Comparison of ENCODE assay signal across 22 cellular contexts in the genomic region with DNA sequence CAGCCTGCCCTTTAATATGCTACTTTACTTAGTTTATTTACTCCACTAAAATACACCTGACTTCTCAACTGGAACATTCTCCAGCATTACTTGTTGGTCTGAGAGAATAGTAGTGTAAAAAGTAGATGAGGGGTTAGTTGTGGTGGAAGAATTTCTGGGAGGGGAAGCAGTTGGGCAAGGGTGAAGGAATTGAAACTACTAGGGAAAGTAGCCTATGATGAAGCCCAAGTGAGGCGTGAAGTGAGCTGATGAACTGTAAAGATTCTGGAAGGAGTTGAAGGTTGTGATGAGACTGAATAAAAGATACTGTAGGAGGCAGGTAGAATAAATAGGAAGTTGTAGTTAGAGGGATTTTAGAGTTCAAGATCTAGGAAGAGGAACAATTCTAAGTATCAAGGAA.
DNase-seq lines count a peak whose midpoint lies in the region; ATAC-seq, FAIRE-seq and TF ChIP-seq lines count a peak whose summit lies in the region.
"Had no signal": no experiment of that assay in that cellular context is flagged by ENCODE, and none has a peak within 500 bp of the region (broad histone marks: within the 10 kb centered on the region; RNA-seq: fewer than 3 reads in every experiment).

No MANE protein-coding gene starts in this region.

- peaks cover 5 to 16% (median 13%) of the 10 kb centered on the region in 4 donors for H3K4me1 Mint-ChIP-seq in CD4-positive, CD25-positive, alpha-beta regulatory T cell
- peaks cover 4% of the 10 kb centered on the region for H3K4me1 Mint-ChIP-seq in activated T-helper 17 cell treated with anti-CD3 and anti-CD28 coated beads, Interleukin-2, amount 50 U/mL, for 72 hours
- H3K4me1 Mint-ChIP-seq in natural killer cell (peaks cover 33 to 34% of the 10 kb centered on the region in 2 donors), CD14-positive monocyte (peaks cover 16% of the 10 kb centered on the region), Caco-2 (ENCODE audit: low read depth, unreplicated experiment) (peaks cover 17% of the 10 kb centered on the region)

- no peak for TF ChIP-seq CTCF in natural killer cell (IDR thresholded peaks at IDR 0.05)
- TF ChIP-seq CTCF in CD14-positive monocyte (IDR thresholded peaks at IDR 0.05), result no peak
- no peak for TF ChIP-seq CTCF in Caco-2 (IDR thresholded peaks at IDR 0.05; ENCODE audit: insufficient read depth in 1 of 2, low read depth in 1 of 2, low read length in 1 of 2, severe bottlenecking in 1 of 2, unreplicated experiment in 1 of 2)

- H3K4me3 ChIP-seq in CD4-positive, CD25-positive, alpha-beta regulatory T cell (ENCODE audit: low read depth, low read length), result no peak overlapping the region
- no peak overlapping the region for H3K4me3 ChIP-seq in Caco-2 (ENCODE audit: low read depth, low read length)
- H3K4me3 ChIP-seq: thoracic aorta had no signal

- H3K4me1 ChIP-seq in CD4-positive, CD25-positive, alpha-beta regulatory T cell (ENCODE audit: control insufficient read depth, insufficient read depth, low read length, poor library complexity, severe bottlenecking), result no peaks in the 10 kb centered on the region
- peaks cover 8% of the 10 kb centered on the region for H3K4me1 ChIP-seq in Caco-2

- BruUV-seq in Caco-2 (replicated peaks; lab: Mats Ljungman, UMichigan), result no TSS peak

- no peaks in the 10 kb centered on the region for H3K27me3 Mint-ChIP-seq in CD4-positive, CD25-positive, alpha-beta regulatory T cell
- no peaks in the 10 kb centered on the region for H3K27me3 Mint-ChIP-seq in activated T-helper 17 cell treated with anti-CD3 and anti-CD28 coated beads, Interleukin-2, amount 50 U/mL, for 72 hours
- H3K27me3 Mint-ChIP-seq in natural killer cell (ENCODE audit: low read depth in 2 of 2) (no peaks in the 10 kb centered on the region), CD14-positive monocyte (ENCODE audit: low read depth in 3 of 3) (peaks cover 0 to 2% (median 0%) of the 10 kb centered on the region in 3 donors), Caco-2 (ENCODE audit: insufficient read depth, unreplicated experiment) (no peaks in the 10 kb centered on the region)

- H3K4me3 Mint-ChIP-seq in CD4-positive, CD25-positive, alpha-beta regulatory T cell, result no peak overlapping the region
- H3K4me3 Mint-ChIP-seq in activated T-helper 17 cell treated with anti-CD3 and anti-CD28 coated beads, Interleukin-2, amount 50 U/mL, for 72 hours, result no peak overlapping the region
- no peak overlapping the region for H3K4me3 Mint-ChIP-seq in natural killer cell
- H3K4me3 Mint-ChIP-seq in CD14-positive monocyte, result no peak overlapping the region
- H3K4me3 Mint-ChIP-seq in Caco-2 (ENCODE audit: unreplicated experiment), result no peak overlapping the region
- H3K4me3 Mint-ChIP-seq: T-helper 1 cell treated with Interleukin-12 subunit alpha and Interleukin-12 subunit beta and Interleukin-4 antibody, amounts not matched to agents 30 μg/mL and 1 μg/mL, for 36 hours had no signal

- peaks cover 24% of the 10 kb centered on the region for H3K36me3 Mint-ChIP-seq in CD4-positive, CD25-positive, alpha-beta regulatory T cell
- H3K36me3 Mint-ChIP-seq in activated T-helper 17 cell treated with anti-CD3 and anti-CD28 coated beads, Interleukin-2, amount 50 U/mL, for 72 hours (ENCODE audit: low read depth), result peaks cover 57% of the 10 kb centered on the region
- no peaks in the 10 kb centered on the region for H3K36me3 Mint-ChIP-seq in natural killer cell
- peaks cover 54 to 71% of the 10 kb centered on the region in 2 donors for H3K36me3 Mint-ChIP-seq in CD14-positive monocyte
- peaks cover 69% of the 10 kb centered on the region for H3K36me3 Mint-ChIP-seq in Caco-2 (ENCODE audit: insufficient read depth, unreplicated experiment)

- no peak for ATAC-seq in CD4-positive, CD25-positive, alpha-beta regulatory T cell (ENCODE audit: low read depth in 2 of 2)
- no peak for ATAC-seq in activated T-helper 17 cell treated with anti-CD3 and anti-CD28 coated beads, Interleukin-2, amount 50 U/mL, for 72 hours (replicated peaks)
- ATAC-seq in natural killer cell (no peak), GM18498 (IDR thresholded peaks at IDR 0.05; ENCODE audit: unreplicated experiment) (no peak), GM21576 (IDR thresholded peaks at IDR 0.05; ENCODE audit: unreplicated experiment) (no peak)
- ATAC-seq: left lobe of liver had no signal

- intact Hi-C loops in natural killer cell (cut with micrococcal nuclease) (no loop called here), CD14-positive monocyte (cut with micrococcal nuclease) (no loop called here), Caco-2 (cut with micrococcal nuclease; ENCODE audit: unreplicated experiment) (no loop called here)

- H3K36me3 ChIP-seq in CD4-positive, CD25-positive, alpha-beta regulatory T cell (ENCODE audit: control insufficient read depth, insufficient read depth, low read length), result peaks cover 30% of the 10 kb centered on the region
- no peaks in the 10 kb centered on the region for H3K36me3 ChIP-seq in Caco-2 (ENCODE audit: control insufficient read depth, insufficient read depth, low read length)

- POLR2A ChIA-PET in Caco-2 (lab: Charles Lee), result no interaction called here

- no peak for DNase-seq in CD4-positive, CD25-positive, alpha-beta regulatory T cell
- DNase-seq in GM19239 (ENCODE audit: insufficient read length, low spot score) (no peak), natural killer cell (no peak), CD14-positive monocyte (ENCODE audit: low spot score) (no peak), Caco-2 (no peak)
- DNase-seq: activated effector memory CD4-positive, alpha-beta T cell treated with Interleukin-2 at 50 U/mL for 16 hours; amniotic stem cell; NCI-H1436; NK-92 treated with Interleukin-12 subunit alpha and Interleukin-12 subunit beta, amount 100 ng/mL, for 24 hours; Right ventricle myocardium superior; small intestine; stimulated activated CD4-positive, alpha-beta T cell treated with anti-CD3 and anti-CD28 coated beads, Interleukin-4, amount 100 ng/mL, for 4 hours; stimulated activated CD8-positive, alpha-beta memory T cell treated with anti-CD3 and anti-CD28 coated beads, Interleukin-4, amount 100 ng/mL, for 48 hours had no signal

- CTCF ChIA-PET in Caco-2 (lab: Charles Lee), result interaction anchor here (1.4 kb wide), 1 partner anchor 123 kb away, joined by 5 read pairs; no protein-coding TSS in a partner anchor

- peak; percentile 51 for FAIRE-seq in GM19239 (lab: Jason Lieb, UNC)
- FAIRE-seq: colon, frontal cortex, small intestine had no signal

- H3K9me3 Mint-ChIP-seq in CD4-positive, CD25-positive, alpha-beta regulatory T cell, result no peaks in the 10 kb centered on the region
- no peaks in the 10 kb centered on the region for H3K9me3 Mint-ChIP-seq in activated T-helper 17 cell treated with anti-CD3 and anti-CD28 coated beads, Interleukin-2, amount 50 U/mL, for 72 hours
- H3K9me3 Mint-ChIP-seq in natural killer cell (no peaks in the 10 kb centered on the region), CD14-positive monocyte (no peaks in the 10 kb centered on the region), Caco-2 (ENCODE audit: unreplicated experiment) (no peaks in the 10 kb centered on the region)
- H3K9me3 Mint-ChIP-seq: T-helper 1 cell treated with Interleukin-12 subunit alpha and Interleukin-12 subunit beta and Interleukin-4 antibody, amounts not matched to agents 30 μg/mL and 1 μg/mL, for 36 hours had no signal

- peak overlapping the region; percentile 28 to 67 (median 62) for H3K27ac Mint-ChIP-seq in CD4-positive, CD25-positive, alpha-beta regulatory T cell
- peak overlapping the region; percentile 15 for H3K27ac Mint-ChIP-seq in activated T-helper 17 cell treated with anti-CD3 and anti-CD28 coated beads, Interleukin-2, amount 50 U/mL, for 72 hours
- H3K27ac Mint-ChIP-seq in natural killer cell, result peak overlapping the region; percentile 19 to 47
- H3K27ac Mint-ChIP-seq in CD14-positive monocyte, result peak overlapping the region in 2 of 7 donors; percentile 3 to 48
- H3K27ac Mint-ChIP-seq in Caco-2 (ENCODE audit: unreplicated experiment), result no peak overlapping the region
- H3K27ac Mint-ChIP-seq: T-helper 1 cell treated with Interleukin-12 subunit alpha and Interleukin-12 subunit beta and Interleukin-4 antibody, amounts not matched to agents 30 μg/mL and 1 μg/mL, for 36 hours had no signal

- H3K9me3 ChIP-seq in CD4-positive, CD25-positive, alpha-beta regulatory T cell (ENCODE audit: control insufficient read depth in 2 of 2, low read length in 2 of 2), result no peaks in the 10 kb centered on the region
- H3K9me3 ChIP-seq in Caco-2, result no peaks in the 10 kb centered on the region
- H3K9me3 ChIP-seq: thoracic aorta had no signal

- no peaks in the 10 kb centered on the region for H3K27me3 ChIP-seq in CD4-positive, CD25-positive, alpha-beta regulatory T cell (ENCODE audit: control insufficient read depth, insufficient read depth, low read length)
- no peaks in the 10 kb centered on the region for H3K27me3 ChIP-seq in Caco-2 (replicated peaks; ENCODE audit: control insufficient read depth, insufficient read depth, low read length)

- no peak overlapping the region for H3K27ac ChIP-seq in CD4-positive, CD25-positive, alpha-beta regulatory T cell (ENCODE audit: insufficient read depth, low read length, poor library complexity, severe bottlenecking)
- H3K27ac ChIP-seq: KMS-11, thoracic aorta had no signal
